In the genomic region with DNA sequence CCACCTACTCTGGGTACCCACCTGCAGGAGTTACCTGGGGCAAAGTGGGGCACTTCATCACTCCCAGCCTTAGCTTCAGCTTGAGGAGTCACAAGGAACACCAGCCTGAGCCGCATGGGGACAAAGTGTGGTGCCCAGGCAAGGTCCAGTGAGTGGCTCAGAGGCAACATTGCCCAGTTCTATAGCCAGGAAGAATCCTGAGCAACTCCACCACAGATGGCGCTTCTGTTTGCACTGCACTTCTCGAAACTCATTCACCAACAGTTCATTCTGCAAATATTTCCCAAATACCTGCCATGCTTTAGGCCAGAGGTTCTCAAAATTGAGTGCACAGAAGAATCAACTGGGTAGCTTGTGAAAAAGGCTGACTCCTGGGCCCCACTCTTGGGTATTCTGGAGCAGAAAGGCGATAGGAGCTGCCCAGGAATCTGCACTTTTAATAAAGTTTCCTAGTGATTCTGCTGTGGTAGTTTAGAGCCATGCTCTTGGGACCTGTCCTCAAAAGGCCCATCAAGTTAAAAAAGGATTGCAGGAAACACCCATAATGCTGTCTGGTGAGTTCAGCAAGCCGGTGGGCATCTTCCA, we compare ENCODE assay signal across 15 cellular contexts.
"Had no signal": no experiment of that assay in that cellular context is flagged by ENCODE, and none has a peak within 500 bp of the region (broad histone marks: within the 10 kb centered on the region; RNA-seq: fewer than 3 reads in every experiment).

No MANE protein-coding gene starts in this region.

- H3K9me3 ChIP-seq: spleen had no signal

- H3K4me3 ChIP-seq: spleen had no signal

- H3K4me1 Mint-ChIP-seq: activated CD4-positive, alpha-beta T cell treated with anti-CD3 and anti-CD28 coated beads, Interleukin-2, amount 10 ng/mL, durations not matched to agents 7 days and 5 days; central memory CD8-positive, alpha-beta T cell; stimulated activated naive CD8-positive, alpha-beta T cell treated with anti-CD3 and anti-CD28 coated beads, Interleukin-15, amount 100 ng/mL, for 72 hours had no signal

- ATAC-seq: stimulated activated naive CD8-positive, alpha-beta T cell treated with anti-CD3 and anti-CD28 coated beads, Interleukin-15, amount 100 ng/mL, for 72 hours had no signal

- H3K27me3 Mint-ChIP-seq: activated CD4-positive, alpha-beta T cell treated with anti-CD3 and anti-CD28 coated beads, Interleukin-2, amount 10 ng/mL, durations not matched to agents 7 days and 5 days; activated naive CD8-positive, alpha-beta T cell; stimulated activated naive CD8-positive, alpha-beta T cell treated with anti-CD3 and anti-CD28 coated beads, Interleukin-15, amount 100 ng/mL, for 72 hours had no signal

- H3K36me3 Mint-ChIP-seq: activated naive CD8-positive, alpha-beta T cell; brain had no signal

- H3K27ac Mint-ChIP-seq: activated CD4-positive, alpha-beta T cell treated with anti-CD3 and anti-CD28 coated beads, Interleukin-2, amount 10 ng/mL, durations not matched to agents 7 days and 5 days; activated naive CD8-positive, alpha-beta T cell had no signal

- H3K27ac ChIP-seq: spleen had no signal

- H3K4me3 Mint-ChIP-seq: activated CD4-positive, alpha-beta T cell treated with anti-CD3 and anti-CD28 coated beads, Interleukin-2, amount 10 ng/mL, durations not matched to agents 7 days and 5 days; activated naive CD8-positive, alpha-beta T cell; brain; central memory CD8-positive, alpha-beta T cell; neural crest cell; stimulated activated naive CD8-positive, alpha-beta T cell treated with anti-CD3 and anti-CD28 coated beads, Interleukin-15, amount 100 ng/mL, for 72 hours had no signal

- H3K27me3 ChIP-seq: spleen had no signal

- H3K36me3 ChIP-seq: spleen had no signal

- DNase-seq: activated CD4-positive, alpha-beta T cell treated with anti-CD3 and anti-CD28 coated beads, Interleukin-2, amount 10 ng/mL, durations not matched to agents 7 days and 5 days; activated CD4-positive, CD25-positive, alpha-beta regulatory T cell; activated CD8-positive, alpha-beta memory T cell treated with anti-CD3 and anti-CD28 coated beads, Interleukin-2, amount 50 U/mL, for 48 hours; activated gamma-delta T cell treated with Interleukin-2 at 50 U/mL for 16 hours; amygdala; effector memory CD4-positive, alpha-beta T cell; head of caudate nucleus; kidney glomerular epithelial cell; spleen; stimulated activated CD4-positive, alpha-beta T cell treated with anti-CD3 and anti-CD28 coated beads, Interleukin-1b, Interleukin-23, amount 100 ng/mL, for 48 hours; stimulated activated naive CD8-positive, alpha-beta T cell treated with anti-CD3 and anti-CD28 coated beads, Interleukin-15, amount 100 ng/mL, for 72 hours had no signal

- H3K9me3 Mint-ChIP-seq: activated CD4-positive, alpha-beta T cell treated with anti-CD3 and anti-CD28 coated beads, Interleukin-2, amount 10 ng/mL, durations not matched to agents 7 days and 5 days; central memory CD8-positive, alpha-beta T cell; neural crest cell; stimulated activated naive CD8-positive, alpha-beta T cell treated with anti-CD3 and anti-CD28 coated beads, Interleukin-15, amount 100 ng/mL, for 72 hours had no signal

- H3K4me1 ChIP-seq: spleen had no signal
